8 cellular contexts compared by ENCODE assay signal in the genomic region with DNA sequence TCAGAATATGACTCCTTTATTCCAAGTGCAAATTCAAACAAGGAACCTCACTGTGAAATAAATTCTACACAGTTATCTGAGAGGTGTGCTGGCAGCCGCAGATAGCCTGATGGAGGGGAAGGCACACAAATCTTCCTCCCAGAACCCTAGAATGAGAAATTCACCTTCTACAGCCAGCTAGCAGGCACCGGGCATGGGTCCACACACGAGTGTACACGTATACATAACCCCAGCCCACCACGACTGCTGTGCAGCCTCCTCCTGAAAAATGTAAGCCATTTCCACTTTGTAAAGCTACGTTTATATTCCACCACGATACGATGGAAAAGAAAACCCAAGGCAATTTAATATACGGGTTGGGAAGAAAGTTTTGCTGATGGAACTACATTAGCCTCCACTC. TPM values are rescaled to one million over a fixed set of nuclear protein-coding genes. Genes with fewer than 3 reads are reported as not detected.
DNase-seq lines count a peak whose midpoint lies in the region; ATAC-seq and TF ChIP-seq lines count a peak whose summit lies in the region.

No MANE protein-coding gene starts in this region.

- no peaks in the 10 kb centered on the region for H3K9me3 ChIP-seq in NT2/D1 (ENCODE audit: insufficient read depth, low read length)
- no peaks in the 10 kb centered on the region for H3K9me3 ChIP-seq in mucosa of stomach (ENCODE audit: control insufficient read depth, low read length)

- peak; percentile 2 for DNase-seq in Calu3
- DNase-seq in NT2/D1 (ENCODE audit: low read depth, low spot score): no peak
- peak; percentile 38 for DNase-seq in choroid plexus epithelial cell (ENCODE audit: low read depth)
- no peak for DNase-seq in NCI-H2081 (lab: John Stamatoyannopoulos, UW)
- no peak for DNase-seq in ecto neural progenitor cell (ENCODE audit: low spot score)

- no peaks in the 10 kb centered on the region for H3K4me1 Mint-ChIP-seq in Calu3 (ENCODE audit: low read depth, unreplicated experiment)

- H3K9me3 Mint-ChIP-seq in Calu3 (ENCODE audit: low read depth, unreplicated experiment): no peaks in the 10 kb centered on the region

- H3K4me3 Mint-ChIP-seq in Calu3 (ENCODE audit: low read depth, unreplicated experiment): peak overlapping the region; percentile 77

- CTCF ChIA-PET in Calu3 (lab: Charles Lee): interaction anchor here (0.6 to 1.0 kb wide), 2 partner anchors 223 to 240 kb away, joined by 3 to 4 read pairs; no protein-coding TSS in a partner anchor

- no TSS peak for BruUV-seq in Calu3 (replicated peaks; lab: Mats Ljungman, UMichigan)

- peak overlapping the region; percentile 84 for H3K27ac Mint-ChIP-seq in Calu3 (ENCODE audit: unreplicated experiment)

- ATAC-seq in HG03442 (IDR thresholded peaks at IDR 0.05; ENCODE audit: unreplicated experiment): no peak
- no peak for ATAC-seq in HG02884 (IDR thresholded peaks at IDR 0.05; ENCODE audit: unreplicated experiment)

- H3K36me3 ChIP-seq in NT2/D1 (ENCODE audit: insufficient read depth, insufficient read length, low read length) (peaks cover 51% of the 10 kb centered on the region), mucosa of stomach (ENCODE audit: control insufficient read depth, insufficient read depth, low read length) (peaks cover 4% of the 10 kb centered on the region)

- TF ChIP-seq CTCF in Calu3 (IDR thresholded peaks at IDR 0.05; ENCODE audit: unreplicated experiment): no peak
- TF ChIP-seq CTCF in choroid plexus epithelial cell (conservative IDR thresholded peaks at IDR 0.05; ENCODE audit: low read depth, low read length): no peak

- H3K27me3 ChIP-seq in NT2/D1 (ENCODE audit: insufficient read depth, insufficient read length) (peaks cover 8% of the 10 kb centered on the region), mucosa of stomach (ENCODE audit: control insufficient read depth, insufficient read depth, low read length) (no peaks in the 10 kb centered on the region)

- H3K4me3 ChIP-seq in NT2/D1 (ENCODE audit: insufficient read length, low read depth) (peak overlapping the region; percentile 86), choroid plexus epithelial cell (ENCODE audit: low read depth, low read length) (peak overlapping the region; percentile 88), mucosa of stomach (ENCODE audit: low read length) (peak overlapping the region; percentile 65)

- intact Hi-C loops in Calu3 (cut with micrococcal nuclease; ENCODE audit: unreplicated experiment): no loop called here

- H3K9ac ChIP-seq in NT2/D1 (ENCODE audit: insufficient read length, low read depth) (peak overlapping the region; percentile 93), mucosa of stomach (ENCODE audit: low read length) (peak overlapping the region; percentile 90)

- peaks cover 31% of the 10 kb centered on the region for H3K36me3 Mint-ChIP-seq in Calu3 (ENCODE audit: insufficient read depth, unreplicated experiment)

- H3K4me1 ChIP-seq in NT2/D1 (ENCODE audit: insufficient read depth, insufficient read length) (no peaks in the 10 kb centered on the region), mucosa of stomach (ENCODE audit: control insufficient read depth, insufficient read depth, low read length) (peaks cover 6% of the 10 kb centered on the region)

- H3K27me3 Mint-ChIP-seq in Calu3 (ENCODE audit: unreplicated experiment): no peaks in the 10 kb centered on the region

RNA-seq across cellular contexts. Expression of a gene that starts 1.8 kb away (rescaled TPM):
- 28.0 and 39.0 TPM in 2 replicates for total RNA-seq in Calu3 (2022)

Comparison
In these comparisons a context has a peak if more than half of its experiments do, and no peak if none do; other contexts are left out.
1. DNase-seq: peak in Calu3 (single experiment) and choroid plexus epithelial cell (single experiment); none in NT2/D1 (single experiment), NCI-H2081 (0 of 2) and ecto neural progenitor cell (single experiment).
2. Peak in every context shown above with its lines, with median percentiles within 50 percentile points of each other: H3K4me3 ChIP-seq.